9 cellular contexts compared by ENCODE assay signal in the genomic region with DNA sequence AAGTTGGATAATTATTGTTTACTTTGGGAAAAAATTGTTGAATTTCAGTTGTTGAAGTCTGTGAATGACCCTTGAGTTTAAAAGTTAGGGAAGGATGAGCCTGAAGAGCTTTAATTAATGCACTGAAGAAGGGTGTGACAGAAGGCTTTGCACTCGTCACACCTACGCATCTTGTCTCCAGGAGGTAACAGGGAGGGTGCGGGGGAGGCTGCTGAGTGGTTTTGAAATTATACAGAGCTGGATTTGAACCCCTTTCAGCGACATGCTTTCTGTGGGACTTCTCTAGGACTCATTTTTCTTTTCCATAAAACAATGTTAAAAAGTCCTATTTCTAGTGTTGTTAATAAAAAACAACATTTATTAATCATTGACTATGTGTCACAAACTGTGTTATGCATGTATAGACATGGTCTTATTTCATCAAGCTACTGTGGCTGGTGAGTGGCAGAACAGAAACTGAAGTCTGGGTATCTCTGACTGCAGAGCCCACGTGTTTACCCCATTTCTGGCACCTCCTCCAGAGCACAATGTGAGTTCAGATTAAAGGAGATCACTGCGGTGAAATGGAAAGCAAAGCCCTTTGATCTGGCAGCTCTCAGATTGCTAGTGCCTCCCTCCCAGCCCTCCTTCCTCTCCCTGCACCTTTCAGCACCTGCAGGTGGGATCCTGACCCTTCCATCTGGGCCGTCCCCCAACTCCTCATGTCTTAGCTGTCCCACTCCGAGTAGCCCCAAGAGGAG.
A peak's percentile ranks its signal among the peaks of the same experiment; 100 is the strongest.
DNase-seq lines count a peak whose midpoint lies in the region; ATAC-seq and TF ChIP-seq lines count a peak whose summit lies in the region.
"Had no signal": no experiment of that assay in that cellular context is flagged by ENCODE, and none has a peak within 500 bp of the region (broad histone marks: within the 10 kb centered on the region; RNA-seq: fewer than 3 reads in every experiment).

No MANE protein-coding gene starts in this region.

- H3K9me3 ChIP-seq in HAP-1 = no peaks in the 10 kb centered on the region
- H3K9me3 ChIP-seq in psoas muscle = no peaks in the 10 kb centered on the region

- no peak overlapping the region for H3K27ac ChIP-seq in psoas muscle
- H3K27ac ChIP-seq: heart right ventricle had no signal

- no peaks in the 10 kb centered on the region for H3K36me3 Mint-ChIP-seq in activated naive CD8-positive, alpha-beta T cell treated with anti-CD3 and anti-CD28 coated beads for 36 hours

- H3K4me1 ChIP-seq in HAP-1 (no peaks in the 10 kb centered on the region), psoas muscle (no peaks in the 10 kb centered on the region)

- in situ Hi-C loops in HAP-1 (cut with MboI; ENCODE audit: low sequenced_read_pairs) = no loop called here

- intact Hi-C loops in psoas muscle (cut with DNase I) = no loop called here

- H3K4me3 Mint-ChIP-seq in activated naive CD8-positive, alpha-beta T cell treated with anti-CD3 and anti-CD28 coated beads for 36 hours = peak overlapping the region; percentile 62

- no peaks in the 10 kb centered on the region for H3K27me3 Mint-ChIP-seq in activated naive CD8-positive, alpha-beta T cell treated with anti-CD3 and anti-CD28 coated beads for 36 hours

- DNase-seq in NCI-H2196 (lab: John Stamatoyannopoulos, UW; ENCODE audit: unreplicated experiment) = peak; percentile 79
- peak; percentile 61 for DNase-seq in activated naive CD8-positive, alpha-beta T cell treated with anti-CD3 and anti-CD28 coated beads for 36 hours
- peak; percentile 52 for DNase-seq in stimulated activated CD4-positive, alpha-beta T cell treated with anti-CD3 and anti-CD28 coated beads, Interleukin-2, amount 100 ng/mL, for 4 hours (ENCODE audit: low read depth)
- DNase-seq in HAP-1 (ENCODE audit: low spot score in 2 of 2) = no peak
- no peak for DNase-seq in psoas muscle
- DNase-seq: activated effector memory CD4-positive, alpha-beta T cell treated with Interleukin-2 at 50 U/mL for 16 hours; heart right ventricle had no signal

- H3K27me3 ChIP-seq in HAP-1 (ENCODE audit: low read depth) (no peaks in the 10 kb centered on the region), psoas muscle (ENCODE audit: insufficient read depth in 3 of 3, low read length in 2 of 3) (peaks cover 0 to 3% (median 0%) of the 10 kb centered on the region in 3 donors)

- H3K4me3 ChIP-seq in HAP-1 (no peak overlapping the region), psoas muscle (no peak overlapping the region)
- H3K4me3 ChIP-seq: heart right ventricle had no signal

- H3K9me3 Mint-ChIP-seq in activated naive CD8-positive, alpha-beta T cell treated with anti-CD3 and anti-CD28 coated beads for 36 hours = no peaks in the 10 kb centered on the region

- H3K36me3 ChIP-seq in HAP-1 (replicated peaks) (no peaks in the 10 kb centered on the region), psoas muscle (ENCODE audit: insufficient read depth in 1 of 2, low read depth in 1 of 2) (no peaks in the 10 kb centered on the region)
- H3K36me3 ChIP-seq: heart right ventricle had no signal

- TF ChIP-seq CTCF in psoas muscle (IDR thresholded peaks at IDR 0.05) = no peak

- 66 to 70% (median 70%) methylated on average over 8 of the region's 8 CpGs for WGBS in psoas muscle, 3 donors

- ATAC-seq in GM19467 (IDR thresholded peaks at IDR 0.05; ENCODE audit: unreplicated experiment) (peak; percentile 57), HG02840 (IDR thresholded peaks at IDR 0.05; ENCODE audit: low FRiP score, unreplicated experiment) (no peak), psoas muscle (no peak)

- H3K27ac Mint-ChIP-seq in activated naive CD8-positive, alpha-beta T cell treated with anti-CD3 and anti-CD28 coated beads for 36 hours = peak overlapping the region; percentile 75

- peaks cover 31% of the 10 kb centered on the region for H3K4me1 Mint-ChIP-seq in activated naive CD8-positive, alpha-beta T cell treated with anti-CD3 and anti-CD28 coated beads for 36 hours

Comparison
In these comparisons a context has a peak if more than half of its experiments do, and no peak if none do; other contexts are left out.
1. DNase-seq: peak in NCI-H2196 (single experiment), activated naive CD8-positive, alpha-beta T cell treated with anti-CD3 and anti-CD28 coated beads for 36 hours (single experiment) and stimulated activated CD4-positive, alpha-beta T cell treated with anti-CD3 and anti-CD28 coated beads, Interleukin-2, amount 100 ng/mL, for 4 hours (single experiment); none in HAP-1 (0 of 2) and psoas muscle (0 of 2).